ENCODE assay signal across 8 cellular contexts in genomic region chr5:109656829-109657228, GRCh38. TPM values are rescaled to one million over a fixed set of nuclear protein-coding genes. Genes with fewer than 3 reads are reported as not detected.
A peak's percentile ranks its signal among the peaks of the same experiment; 100 is the strongest.
DNase-seq lines count a peak whose midpoint lies in the region; ATAC-seq lines count a peak whose summit lies in the region.

No MANE protein-coding gene starts in this region.

- no peak for ATAC-seq in GM21390 (IDR thresholded peaks at IDR 0.05; ENCODE audit: unreplicated experiment)

- peaks cover 23% of the 10 kb centered on the region for H3K4me1 Mint-ChIP-seq in activated CD4-positive, alpha-beta memory T cell treated with anti-CD3 and anti-CD28 coated beads for 36 hours (ENCODE audit: low read depth)

- H3K27me3 Mint-ChIP-seq in activated CD4-positive, alpha-beta memory T cell treated with anti-CD3 and anti-CD28 coated beads for 36 hours: peaks cover 4% of the 10 kb centered on the region

- H3K4me3 Mint-ChIP-seq in activated CD4-positive, alpha-beta memory T cell treated with anti-CD3 and anti-CD28 coated beads for 36 hours: no peak overlapping the region

- intact Hi-C loops in activated CD4-positive, alpha-beta memory T cell treated with anti-CD3 and anti-CD28 coated beads for 36 hours (cut with micrococcal nuclease): no loop called here

- no peaks in the 10 kb centered on the region for H3K9me3 Mint-ChIP-seq in activated CD4-positive, alpha-beta memory T cell treated with anti-CD3 and anti-CD28 coated beads for 36 hours

- no peak overlapping the region for H3K27ac Mint-ChIP-seq in activated CD4-positive, alpha-beta memory T cell treated with anti-CD3 and anti-CD28 coated beads for 36 hours

- CTCF ChIA-PET in activated CD4-positive, alpha-beta memory T cell treated with anti-CD3 and anti-CD28 coated beads for 36 hours (lab: Charles Lee): interaction anchor here (0.8 kb wide), 1 partner anchor 32 kb away, joined by 3 read pairs; no protein-coding TSS in a partner anchor

- no peaks in the 10 kb centered on the region for H3K36me3 Mint-ChIP-seq in activated CD4-positive, alpha-beta memory T cell treated with anti-CD3 and anti-CD28 coated beads for 36 hours

- POLR2A ChIA-PET in activated CD4-positive, alpha-beta memory T cell treated with anti-CD3 and anti-CD28 coated beads for 36 hours (lab: Charles Lee): no interaction called here

- peak; percentile 44 for DNase-seq in AG08396 (ENCODE audit: low spot score)
- peak; percentile 93 for DNase-seq in KBM-7
- peak; percentile 73 for DNase-seq in activated CD4-positive, alpha-beta memory T cell treated with anti-CD3 and anti-CD28 coated beads for 36 hours
- peak; percentile 91 for DNase-seq in fibroblast of gingiva (ENCODE audit: low read depth)
- DNase-seq in pons (ENCODE audit: low spot score): peak; percentile 85
- DNase-seq in NCI-H1105 treated with DMSO at 0.1 percent for 48 hours (lab: John Stamatoyannopoulos, UW): no peak
- DNase-seq in ACHN: no peak

- in situ Hi-C loops in KBM-7 (cut with MboI; ENCODE audit: low pct_unique_long_range_greater_than_20kb, low sequenced_read_pairs) (no loop called here), ACHN (cut with HindIII; ENCODE audit: low pct_ligation_motif_present, low pct_unique_long_range_greater_than_20kb, low sequenced_read_pairs) (no loop called here)

RNA-seq across cellular contexts. Expression of gene MAN2A1, which starts 32.9 kb away (rescaled TPM):
- total RNA-seq in activated CD4-positive, alpha-beta memory T cell treated with anti-CD3 and anti-CD28 coated beads for 36 hours: 10 to 100 TPM; 33.0 to 35.9 TPM

Comparison
In these comparisons a context has a peak if more than half of its experiments do, and no peak if none do; other contexts are left out.
1. DNase-seq: peak in AG08396 (single experiment), KBM-7 (single experiment), activated CD4-positive, alpha-beta memory T cell treated with anti-CD3 and anti-CD28 coated beads for 36 hours (single experiment), fibroblast of gingiva (single experiment) and pons (single experiment); none in NCI-H1105 treated with DMSO at 0.1 percent for 48 hours (single experiment) and ACHN (single experiment).